Comparison of ENCODE assay signal across 13 cellular contexts in genomic region chr20:48727226-48727625, GRCh38.
"Had no signal": no experiment of that assay in that cellular context is flagged by ENCODE, and none has a peak within 500 bp of the region (broad histone marks: within the 10 kb centered on the region; RNA-seq: fewer than 3 reads in every experiment).

No MANE protein-coding gene starts in this region.

- DNase-seq: activated CD4-positive, alpha-beta T cell treated with anti-CD3 and anti-CD28 coated beads for 1 hour; activated CD8-positive, alpha-beta memory T cell treated with anti-CD3 and anti-CD28 coated beads, Interleukin-2, amount 50 U/mL, for 48 hours; activated CD8-positive, alpha-beta T cell treated with anti-CD3 and anti-CD28 coated beads for 36 hours; activated naive CD4-positive, alpha-beta T cell treated with anti-CD3 and anti-CD28 coated beads, Interleukin-2, amount 10 ng/mL, durations not matched to agents 7 days and 5 days; amniotic stem cell; naive B cell; stimulated activated CD4-positive, alpha-beta T cell treated with anti-CD3 and anti-CD28 coated beads, Interleukin-2, amount 100 ng/mL, for 24 hours; stimulated activated naive CD8-positive, alpha-beta T cell treated with anti-CD3 and anti-CD28 coated beads, Interleukin-15, Interleukin-2, amounts not matched to agents 100 U/mL and 50 U/mL, for 24 hours; T1000; testis had no signal

- H3K27me3 ChIP-seq: sigmoid colon, SJSA1, testis had no signal

- H3K36me3 ChIP-seq: sigmoid colon had no signal

- ATAC-seq: activated CD8-positive, alpha-beta T cell treated with anti-CD3 and anti-CD28 coated beads for 36 hours; stimulated activated naive CD8-positive, alpha-beta T cell treated with anti-CD3 and anti-CD28 coated beads, Interleukin-15, Interleukin-2, amounts not matched to agents 100 U/mL and 50 U/mL, for 24 hours had no signal

- H3K9me3 Mint-ChIP-seq: activated CD8-positive, alpha-beta T cell treated with anti-CD3 and anti-CD28 coated beads for 36 hours; activated naive CD4-positive, alpha-beta T cell treated with anti-CD3 and anti-CD28 coated beads, Interleukin-2, amount 10 ng/mL, durations not matched to agents 7 days and 5 days; mesothelial cell of epicardium; naive B cell had no signal

- H3K27ac Mint-ChIP-seq: activated naive CD4-positive, alpha-beta T cell treated with anti-CD3 and anti-CD28 coated beads, Interleukin-2, amount 10 ng/mL, durations not matched to agents 7 days and 5 days; mesothelial cell of epicardium had no signal

- H3K36me3 Mint-ChIP-seq: mesothelial cell of epicardium had no signal

- H3K4me3 Mint-ChIP-seq: activated CD8-positive, alpha-beta T cell treated with anti-CD3 and anti-CD28 coated beads for 36 hours; activated naive CD4-positive, alpha-beta T cell treated with anti-CD3 and anti-CD28 coated beads, Interleukin-2, amount 10 ng/mL, durations not matched to agents 7 days and 5 days; mesothelial cell of epicardium; naive B cell had no signal

- H3K4me3 ChIP-seq: sigmoid colon, SJSA1, testis had no signal

- H3K27me3 Mint-ChIP-seq: activated CD8-positive, alpha-beta T cell treated with anti-CD3 and anti-CD28 coated beads for 36 hours; activated naive CD4-positive, alpha-beta T cell treated with anti-CD3 and anti-CD28 coated beads, Interleukin-2, amount 10 ng/mL, durations not matched to agents 7 days and 5 days; naive B cell had no signal

- H3K27ac ChIP-seq: SJSA1, testis had no signal

- H3K9me3 ChIP-seq: sigmoid colon, SJSA1, testis had no signal
